ENCODE assay signal across 24 cellular contexts in the genomic region with DNA sequence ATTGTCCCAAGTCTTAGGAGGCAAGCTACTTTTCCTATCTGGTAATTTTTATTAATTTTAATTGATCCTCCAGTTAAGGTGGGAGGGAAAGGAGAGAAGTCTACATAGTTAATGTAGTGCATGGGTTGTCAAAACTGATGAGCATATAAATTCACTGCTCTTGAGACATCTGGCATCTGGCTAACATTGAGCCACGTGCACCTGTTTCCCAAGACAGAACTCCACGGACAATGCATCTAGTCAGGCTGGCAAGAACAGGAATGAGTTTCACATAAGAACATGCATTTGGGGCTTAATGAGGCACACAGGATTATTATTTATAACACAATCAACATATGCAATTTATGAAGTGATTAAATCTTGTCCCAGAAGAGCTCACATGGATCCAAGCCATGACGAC.
"Had no signal": no experiment of that assay in that cellular context is flagged by ENCODE, and none has a peak within 500 bp of the region (broad histone marks: within the 10 kb centered on the region; RNA-seq: fewer than 3 reads in every experiment).

No MANE protein-coding gene starts in this region.

- H3K4me3 Mint-ChIP-seq: activated CD8-positive, alpha-beta T cell treated with anti-CD3 and anti-CD28 coated beads, Interleukin-2, amount 10 ng/mL, durations not matched to agents 7 days and 5 days; activated naive CD4-positive, alpha-beta T cell treated with anti-CD3 and anti-CD28 coated beads, Interleukin-2, amount 50 U/mL, for 24 hours; activated T-cell treated with anti-CD3 and anti-CD28 coated beads, Interleukin-2, amount 50 U/mL, for 24 hours; activated T-helper 1 cell treated with anti-CD3 and anti-CD28 coated beads, Interleukin-12 subunit alpha, Interleukin-12 subunit beta, Interleukin-2, Interleukin-4 antibody, amounts not matched to agents 30 ng/mL and 10 ng/mL and 1 ng/mL, durations not matched to agents 14 hours and 24 hours and 36 hours; IgD-negative memory B cell; T-helper 17 cell; WTC11 had no signal

- H3K27ac ChIP-seq: breast epithelium, KMS-11 had no signal

- ATAC-seq: activated CD8-positive, alpha-beta T cell treated with anti-CD3 and anti-CD28 coated beads, Interleukin-2, amount 10 ng/mL, durations not matched to agents 7 days and 5 days; T-helper 17 cell; WTC11 had no signal

- H3K4me3 ChIP-seq: breast epithelium had no signal

- H3K27me3 Mint-ChIP-seq: activated naive CD4-positive, alpha-beta T cell treated with anti-CD3 and anti-CD28 coated beads, Interleukin-2, amount 50 U/mL, for 24 hours had no signal

- H3K36me3 ChIP-seq: breast epithelium had no signal

- DNase-seq: activated CD4-positive, alpha-beta T cell treated with anti-CD3 and anti-CD28 coated beads for 48 hours; activated CD4-positive, alpha-beta T cell treated with anti-CD3 and anti-CD28 coated beads, Interleukin-2, amount 50 U/mL, for 4 hours; activated CD4-positive, CD25-positive, alpha-beta regulatory T cell treated with anti-CD3 and anti-CD28 coated beads, Interleukin-2, amount 50 U/mL, for 72 hours; activated CD8-positive, alpha-beta memory T cell treated with anti-CD3 and anti-CD28 coated beads, Interleukin-2, amount 50 U/mL, for 48 hours; activated CD8-positive, alpha-beta T cell treated with anti-CD3 and anti-CD28 coated beads, Interleukin-2, amount 10 ng/mL, durations not matched to agents 7 days and 5 days; activated effector memory CD4-positive, alpha-beta T cell treated with Interleukin-2 at 50 U/mL for 16 hours; activated naive CD4-positive, alpha-beta T cell; activated T-cell treated with anti-CD3 and anti-CD28 coated beads, Interleukin-2, amount 50 U/mL, for 24 hours; aorta; central memory CD4-positive, alpha-beta T cell; NCI-H1092; NCI-H2029 treated with DMSO at 0.1 percent for 48 hours; NCI-H345; NCI-H510A treated with DMSO at 0.1 percent for 48 hours; NCI-H748 treated with DMSO at 0.1 percent for 48 hours; SHP77 treated with DMSO at 0.1 percent for 48 hours; T-helper 17 cell; T-helper 9 cell had no signal

- H3K4me1 ChIP-seq: breast epithelium had no signal

- H3K9ac ChIP-seq: KMS-11 had no signal

- H3K27ac Mint-ChIP-seq: activated CD8-positive, alpha-beta T cell treated with anti-CD3 and anti-CD28 coated beads, Interleukin-2, amount 10 ng/mL, durations not matched to agents 7 days and 5 days; activated naive CD4-positive, alpha-beta T cell treated with anti-CD3 and anti-CD28 coated beads, Interleukin-2, amount 50 U/mL, for 24 hours; activated T-cell treated with anti-CD3 and anti-CD28 coated beads, Interleukin-2, amount 50 U/mL, for 24 hours; activated T-helper 1 cell treated with anti-CD3 and anti-CD28 coated beads, Interleukin-12 subunit alpha, Interleukin-12 subunit beta, Interleukin-2, Interleukin-4 antibody, amounts not matched to agents 30 ng/mL and 10 ng/mL and 1 ng/mL, durations not matched to agents 14 hours and 24 hours and 36 hours; T-helper 17 cell; WTC11 had no signal

- H3K27me3 ChIP-seq: breast epithelium had no signal

- H3K9me3 ChIP-seq: breast epithelium had no signal

- H3K9me3 Mint-ChIP-seq: activated naive CD4-positive, alpha-beta T cell treated with anti-CD3 and anti-CD28 coated beads, Interleukin-2, amount 50 U/mL, for 24 hours; activated T-cell treated with anti-CD3 and anti-CD28 coated beads, Interleukin-2, amount 50 U/mL, for 24 hours; activated T-helper 1 cell treated with anti-CD3 and anti-CD28 coated beads, Interleukin-12 subunit alpha, Interleukin-12 subunit beta, Interleukin-2, Interleukin-4 antibody, amounts not matched to agents 30 ng/mL and 10 ng/mL and 1 ng/mL, durations not matched to agents 14 hours and 24 hours and 36 hours had no signal

- H3K4me2 ChIP-seq: KMS-11 had no signal

- H3K36me3 Mint-ChIP-seq: activated naive CD4-positive, alpha-beta T cell treated with anti-CD3 and anti-CD28 coated beads, Interleukin-2, amount 50 U/mL, for 24 hours; WTC11 had no signal

- H3K4me1 Mint-ChIP-seq: activated naive CD4-positive, alpha-beta T cell treated with anti-CD3 and anti-CD28 coated beads, Interleukin-2, amount 50 U/mL, for 24 hours; IgD-negative memory B cell; WTC11 had no signal
